ENCODE assay signal across 11 cellular contexts in genomic region chr16:3012828-3013420, GRCh38. TPM values are rescaled to one million over a fixed set of nuclear protein-coding genes. Genes with fewer than 3 reads are reported as not detected.
A peak's percentile ranks its signal among the peaks of the same experiment; 100 is the strongest.
DNase-seq lines count a peak whose midpoint lies in the region; ATAC-seq and TF ChIP-seq lines count a peak whose summit lies in the region.
"Had no signal": no experiment of that assay in that cellular context is flagged by ENCODE, and none has a peak within 500 bp of the region (broad histone marks: within the 10 kb centered on the region; RNA-seq: fewer than 3 reads in every experiment).

CLDN9 (plus strand) TSS chr16:3012923; CDS start chr16:3013363, 440 bp downstream.

- intact Hi-C loops in thyroid gland (cut with DNase I): no loop called here

- H3K4me1 ChIP-seq in iPS-18a (ENCODE audit: control insufficient read depth, low read depth, low read length) (peaks cover 45% of the 10 kb centered on the region), thyroid gland (peaks cover 11 to 17% of the 10 kb centered on the region in 2 donors)

- H3K9ac ChIP-seq in iPS-18a (ENCODE audit: low read length): peak within 1 kb of the TSS; percentile 28

- H3K36me3 ChIP-seq in iPS-18a (ENCODE audit: control insufficient read depth, low read depth, low read length) (peaks cover 19% of the 10 kb centered on the region), thyroid gland (no peaks in the 10 kb centered on the region)

- H3K9me3 ChIP-seq in iPS-18a (ENCODE audit: control insufficient read depth, low read depth, low read length): no peaks in the 10 kb centered on the region
- H3K9me3 ChIP-seq in thyroid gland: no peaks in the 10 kb centered on the region

- H3K27me3 ChIP-seq in iPS-18a (ENCODE audit: control insufficient read depth, insufficient read depth, low read length) (peaks cover 11% of the 10 kb centered on the region), thyroid gland (no peaks in the 10 kb centered on the region)

- TF ChIP-seq CTCF in thyroid gland (IDR thresholded peaks at IDR 0.05): peak in 2 of 6 experiments; percentile 9 to 14

- H3K27ac ChIP-seq in iPS-18a (ENCODE audit: low read length) (no peak within 1 kb of the TSS), thyroid gland (no peak within 1 kb of the TSS)

- WGBS in thyroid gland, 2 donors: 20 to 42% methylated on average over 8 to 14 of the region's 27 CpGs

- DNase-seq in NCI-H524 (lab: John Stamatoyannopoulos, UW) (peak; percentile 16 to 53), NCI-H524 treated with DMSO at 0.1 percent for 48 hours (lab: John Stamatoyannopoulos, UW) (no peak), NCI-H510A (lab: John Stamatoyannopoulos, UW) (peak; percentile 79), thyroid gland (peak; percentile 77 to 85)
- DNase-seq in effector CD4-positive, alpha-beta T cell: no peak
- DNase-seq: activated CD4-positive, alpha-beta T cell treated with anti-CD3 and anti-CD28 coated beads, Interleukin-2, amount 50 U/mL, for 48 hours had no signal

- peak in 1 of 2 donors; percentile 44 for TF ChIP-seq POLR2A in thyroid gland (IDR thresholded peaks at IDR 0.05)

- H3K4me3 ChIP-seq in iPS-18a (ENCODE audit: low read length) (peak within 1 kb of the TSS; percentile 51), thyroid gland (replicated peaks in 1 of 3) (no peak within 1 kb of the TSS)

- ATAC-seq in GM21576 (IDR thresholded peaks at IDR 0.05; ENCODE audit: unreplicated experiment) (no peak), GM21390 (IDR thresholded peaks at IDR 0.05; ENCODE audit: unreplicated experiment) (no peak)

RNA-seq across cellular contexts. Expression of gene CLDN9, which starts in this region (rescaled TPM):
- total RNA-seq in thyroid gland: under 1 TPM in 1 of 4 donors, not detected in 3; 0.33 TPM
- total RNA-seq: fibroblast of villous mesenchyme, neural crest cell had no signal

Comparison
In these comparisons a context has a peak if more than half of its experiments do, and no peak if none do; other contexts are left out.
1. DNase-seq: peak in NCI-H524 (2 of 2) and NCI-H510A (single experiment); none in NCI-H524 treated with DMSO at 0.1 percent for 48 hours (single experiment) and effector CD4-positive, alpha-beta T cell (single experiment).
2. Peak in DNase-seq in thyroid gland; RNA of the gene not detected or under 1 TPM.